Comparison of ENCODE assay signal across 25 cellular contexts in the genomic region with DNA sequence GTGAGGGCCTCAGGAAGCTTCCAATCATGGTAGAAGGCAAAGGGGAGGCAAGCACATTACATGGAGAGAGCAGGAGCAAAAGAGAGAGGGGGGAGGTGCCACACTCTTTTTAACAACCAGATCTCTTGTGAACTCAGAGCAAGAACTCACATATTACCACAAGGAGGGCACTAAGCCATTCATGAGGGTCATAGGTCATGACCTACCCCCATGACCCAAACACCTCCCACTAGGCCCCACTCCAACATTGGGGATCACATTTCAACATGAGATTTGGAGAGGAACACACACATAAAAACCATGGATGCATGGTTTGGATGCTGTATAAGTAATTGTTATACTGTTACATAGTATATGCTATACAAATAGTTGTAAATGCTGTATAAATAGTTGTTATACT.
"Had no signal": no experiment of that assay in that cellular context is flagged by ENCODE, and none has a peak within 500 bp of the region (broad histone marks: within the 10 kb centered on the region; RNA-seq: fewer than 3 reads in every experiment).

No MANE protein-coding gene starts in this region.

- H3K4me1 ChIP-seq: pancreas had no signal

- DNase-seq: activated B cell treated with CpG ODN at 0.5 μM for 24 hours; activated gamma-delta T cell; activated naive CD4-positive, alpha-beta T cell treated with anti-CD3 and anti-CD28 coated beads, Interleukin-2, amount 10 ng/mL, durations not matched to agents 7 days and 5 days; activated naive CD8-positive, alpha-beta T cell treated with anti-CD3 and anti-CD28 coated beads, Interleukin-2, amount 50 U/mL, for 24 hours; amygdala; caudate nucleus; cortex of kidney; endodermal cell; foreskin fibroblast; head of caudate nucleus; hippocampal formation; left cardiac atrium; left ventricle myocardium superior; mesenchymal stem cell; mucosa of descending colon; pancreas; psoas muscle; stimulated activated CD4-positive, alpha-beta T cell treated with anti-CD3 and anti-CD28 coated beads, Interleukin-15, amount 100 ng/mL, for 24 hours; stimulated activated CD4-positive, alpha-beta T cell treated with anti-CD3 and anti-CD28 coated beads, Interleukin-2, amount 100 ng/mL, for 24 hours; stimulated activated naive CD4-positive, alpha-beta T cell treated with Interleukin-2 at 50 U/mL for 16 hours had no signal

- H3K4me3 ChIP-seq: mucosa of descending colon, pancreas, psoas muscle, tibial nerve had no signal

- H3K36me3 ChIP-seq: pancreas had no signal

- H3K4me1 Mint-ChIP-seq: nephron had no signal

- ATAC-seq: activated naive CD8-positive, alpha-beta T cell treated with anti-CD3 and anti-CD28 coated beads, Interleukin-2, amount 50 U/mL, for 24 hours; esophagus mucosa; left cardiac atrium; left ventricle myocardium superior; mucosa of descending colon; pancreas; psoas muscle had no signal

- H3K9me3 ChIP-seq: pancreas had no signal

- FAIRE-seq: keratinocyte had no signal

- H3K27ac Mint-ChIP-seq: activated naive CD4-positive, alpha-beta T cell treated with anti-CD3 and anti-CD28 coated beads, Interleukin-2, amount 10 ng/mL, durations not matched to agents 7 days and 5 days; activated naive CD8-positive, alpha-beta T cell treated with anti-CD3 and anti-CD28 coated beads, Interleukin-2, amount 50 U/mL, for 24 hours; activated T-helper 1 cell treated with anti-CD3 and anti-CD28 coated beads, Interleukin-12 subunit alpha, Interleukin-12 subunit beta, Interleukin-2, Interleukin-4 antibody, amounts not matched to agents 30 ng/mL and 10 ng/mL and 1 ng/mL, durations not matched to agents 14 hours and 24 hours and 36 hours; endodermal cell; nephron had no signal

- H3K27me3 Mint-ChIP-seq: activated B cell treated with CpG ODN at 0.5 μM for 24 hours; activated naive CD4-positive, alpha-beta T cell treated with anti-CD3 and anti-CD28 coated beads, Interleukin-2, amount 10 ng/mL, durations not matched to agents 7 days and 5 days; activated naive CD8-positive, alpha-beta T cell treated with anti-CD3 and anti-CD28 coated beads, Interleukin-2, amount 50 U/mL, for 24 hours had no signal

- H3K4me3 Mint-ChIP-seq: activated B cell treated with CpG ODN at 0.5 μM for 24 hours; activated naive CD4-positive, alpha-beta T cell treated with anti-CD3 and anti-CD28 coated beads, Interleukin-2, amount 10 ng/mL, durations not matched to agents 7 days and 5 days; activated naive CD8-positive, alpha-beta T cell treated with anti-CD3 and anti-CD28 coated beads, Interleukin-2, amount 50 U/mL, for 24 hours; activated T-helper 1 cell treated with anti-CD3 and anti-CD28 coated beads, Interleukin-12 subunit alpha, Interleukin-12 subunit beta, Interleukin-2, Interleukin-4 antibody, amounts not matched to agents 30 ng/mL and 10 ng/mL and 1 ng/mL, durations not matched to agents 14 hours and 24 hours and 36 hours; endodermal cell; nephron had no signal

- H3K27ac ChIP-seq: pancreas, psoas muscle, tibial nerve had no signal

- H3K27me3 ChIP-seq: pancreas, tibial nerve had no signal
